ENCODE assay signal across 9 cellular contexts in genomic region chr17:40344321-40345160, GRCh38. TPM values are rescaled to one million over a fixed set of nuclear protein-coding genes. Genes with fewer than 3 reads are reported as not detected.
DNase-seq lines count a peak whose midpoint lies in the region; ATAC-seq and TF ChIP-seq lines count a peak whose summit lies in the region.
"Had no signal": no experiment of that assay in that cellular context is flagged by ENCODE, and none has a peak within 500 bp of the region (broad histone marks: within the 10 kb centered on the region; RNA-seq: fewer than 3 reads in every experiment).

No MANE protein-coding gene starts in this region.

- peaks cover 86% of the 10 kb centered on the region for H3K79me2 ChIP-seq in GM23248 (ENCODE audit: insufficient read depth)

- H3K4me1 ChIP-seq in GM23248 (ENCODE audit: insufficient read depth): peaks cover 49% of the 10 kb centered on the region
- peaks cover 39 to 82% (median 77%) of the 10 kb centered on the region in 9 donors for H3K4me1 ChIP-seq in heart right ventricle

- H3F3A ChIP-seq in GM23248 (ENCODE audit: insufficient read depth): peaks cover 27% of the 10 kb centered on the region

- 0 out of 2 replicates have a peak overlapping the region, but pooled peaks have one; percentile 46 for H2AFZ ChIP-seq in GM23248

- intact Hi-C loops in heart right ventricle (cut with DNase I): loop anchor here in 2 of 10 donors (5.0 to 10.0 kb wide), 2 partner anchors 32 to 230 kb away; no protein-coding TSS in a partner anchor

- no peaks in the 10 kb centered on the region for H3K27me3 ChIP-seq in GM23248 (replicated peaks; ENCODE audit: insufficient read depth)
- no peaks in the 10 kb centered on the region for H3K27me3 ChIP-seq in heart right ventricle

- no peaks in the 10 kb centered on the region for H4K20me1 ChIP-seq in GM23248 (ENCODE audit: insufficient read depth)

- no peak for TF ChIP-seq CTCF in heart right ventricle (IDR thresholded peaks at IDR 0.05)

- H3K4me2 ChIP-seq in GM23248 (ENCODE audit: unreplicated experiment): peak overlapping the region; percentile 97

- peak overlapping the region; percentile 91 for H3K9ac ChIP-seq in GM23248

- H3K4me3 ChIP-seq in GM23248 (peak overlapping the region; percentile 84), heart right ventricle (peak overlapping the region; percentile 78 to 97 (median 90)), skeletal muscle cell (ENCODE audit: low read depth, low read length) (peak overlapping the region; percentile 57)

- H3K9me2 ChIP-seq in GM23248 (ENCODE audit: insufficient read depth): no peaks in the 10 kb centered on the region

- in situ Hi-C loops in GM23248 (cut with MboI): no loop called here

- DNase-seq in GM23248 (peak; percentile 51), heart right ventricle (no peak), skeletal muscle cell (ENCODE audit: low read depth) (no peak), nucleus accumbens (lab: John Stamatoyannopoulos, UW) (no peak)
- DNase-seq in activated T-cell treated with anti-CD3 and anti-CD28 coated beads, Interleukin-2, amount 50 U/mL, for 48 hours: peak; percentile 36 to 41
- no peak for DNase-seq in activated effector memory CD4-positive, alpha-beta T cell treated with anti-CD3 and anti-CD28 coated beads, Interleukin-2, amount 50 U/mL, for 16 hours

- ATAC-seq in heart right ventricle (peak in 7 of 8 donors; percentile 1 to 28 (median 9)), HG02623 (IDR thresholded peaks at IDR 0.05; ENCODE audit: unreplicated experiment) (no peak), HG03039 (IDR thresholded peaks at IDR 0.05; ENCODE audit: unreplicated experiment) (no peak)

- H3K27ac ChIP-seq in GM23248 (peak overlapping the region; percentile 83), heart right ventricle (peak overlapping the region; percentile 88 to 99 (median 98))

- 43 to 45% methylated on average over 7 of the region's 7 CpGs for WGBS in GM23248 (ENCODE audit: low coverage in 1 of 2, low lambda C conversion rate in 2 of 2, missing lambda C conversion rate in 2 of 2), 2 experiments
- 31 to 38% methylated on average over 7 of the region's 7 CpGs for WGBS in heart right ventricle, 2 donors

- no peaks in the 10 kb centered on the region for H3K36me3 ChIP-seq in GM23248 (ENCODE audit: low read depth)
- peaks cover 0 to 26% (median 4%) of the 10 kb centered on the region in 9 donors for H3K36me3 ChIP-seq in heart right ventricle

- H3K9me3 ChIP-seq in GM23248 (ENCODE audit: low read depth): no peaks in the 10 kb centered on the region
- no peaks in the 10 kb centered on the region for H3K9me3 ChIP-seq in heart right ventricle

RNA-seq across cellular contexts. Expression of gene GJD3, which starts 20.0 kb away (rescaled TPM):
- total RNA-seq in GM23248 (2014; rRNA removed; shearing (Covaris generic)): 1.2 TPM in 1 of 2 replicates, not detected in the other
- polyA plus RNA-seq in GM23248 (2016; fragmentation: Nextera tagmentation; extraction: Ambion mirVana) (1.3 and 2.0 TPM in 2 replicates), heart right ventricle (under 1 TPM; 0.65 to 0.88 TPM)
- 1 to 10 TPM in 9 of 10 donors, under 1 TPM in 1; 0.79 to 6.2 (median 2.1) TPM for total RNA-seq in heart right ventricle
- total RNA-seq: RPMI7951 had no signal

RNA-seq across cellular contexts. Expression of gene RARA, which starts 35.6 kb away (rescaled TPM):
- 32.2 and 38.9 TPM in 2 replicates for total RNA-seq in GM23248 (2014; rRNA removed; shearing (Covaris generic))
- polyA plus RNA-seq in GM23248 (2016; fragmentation: Nextera tagmentation; extraction: Ambion mirVana) (23.7 and 24.5 TPM in 2 replicates), heart right ventricle (10 to 100 TPM; 19.0 to 20.8 TPM)
- total RNA-seq in heart right ventricle: 10 to 100 TPM; 11.2 to 34.0 (median 18.3) TPM

RNA-seq across cellular contexts. Expression of gene CDC6, which starts 56.9 kb away (rescaled TPM):
- 12.4 and 13.4 TPM in 2 replicates for total RNA-seq in GM23248 (2014; rRNA removed; shearing (Covaris generic))
- polyA plus RNA-seq in GM23248 (2016; fragmentation: Nextera tagmentation; extraction: Ambion mirVana): 8.8 and 9.8 TPM in 2 replicates
- total RNA-seq in heart right ventricle: 1 to 10 TPM in 4 of 10 donors, under 1 TPM in 6; 0.49 to 3.0 (median 0.86) TPM
- 1 to 10 TPM in 1 of 2 donors, under 1 TPM in 1; 0.66 to 1.8 TPM for polyA plus RNA-seq in heart right ventricle

Comparison
In these comparisons a context has a peak if more than half of its experiments do, and no peak if none do; other contexts are left out.
1. DNase-seq: peak in GM23248 (single experiment) and activated T-cell treated with anti-CD3 and anti-CD28 coated beads, Interleukin-2, amount 50 U/mL, for 48 hours (2 of 2); none in heart right ventricle (0 of 2), skeletal muscle cell (single experiment), nucleus accumbens (0 of 56) and activated effector memory CD4-positive, alpha-beta T cell treated with anti-CD3 and anti-CD28 coated beads, Interleukin-2, amount 50 U/mL, for 16 hours (single experiment).
2. ATAC-seq: peak in heart right ventricle (7 of 8); none in HG02623 (single experiment) and HG03039 (single experiment).
3. Peak in every context shown above with its lines, with median percentiles within 50 percentile points of each other: H3K4me3 ChIP-seq.